In the genomic region with DNA sequence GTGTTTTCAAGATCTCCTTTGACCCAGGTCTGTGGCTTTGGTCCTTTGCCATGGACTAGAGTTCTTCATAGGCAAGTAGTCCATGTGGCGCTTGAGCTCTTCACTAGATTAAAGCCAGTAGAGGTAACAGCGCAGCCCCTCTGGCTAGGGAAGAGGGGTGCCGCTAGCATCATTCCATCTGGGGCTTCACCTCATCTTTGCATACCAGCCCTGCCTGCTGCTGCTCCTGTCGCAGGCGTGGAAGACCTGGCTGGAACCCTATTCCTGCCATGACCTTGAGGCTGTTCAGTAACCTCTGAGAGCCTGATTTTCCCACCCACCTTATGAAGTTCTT, we compare ENCODE assay signal across 14 cellular contexts.
DNase-seq lines count a peak whose midpoint lies in the region; ATAC-seq and TF ChIP-seq lines count a peak whose summit lies in the region.
"Had no signal": no experiment of that assay in that cellular context is flagged by ENCODE, and none has a peak within 500 bp of the region (broad histone marks: within the 10 kb centered on the region; RNA-seq: fewer than 3 reads in every experiment).

No MANE protein-coding gene starts in this region.

- WGBS in endodermal cell (ENCODE audit: insufficient coverage in 1 of 2, insufficient read length in 1 of 2), 2 experiments = 94 to 96% methylated on average over 4 to 5 of the region's 5 CpGs
- WGBS in spleen, 5 donors = 70 to 86% (median 73%) methylated on average over 3 to 5 of the region's 5 CpGs

- H3K9me3 Mint-ChIP-seq in activated CD4-positive, alpha-beta T cell treated with anti-CD3 and anti-CD28 coated beads, Interleukin-2, amount 10 ng/mL, durations not matched to agents 7 days and 5 days = no peaks in the 10 kb centered on the region
- H3K9me3 Mint-ChIP-seq in endodermal cell = no peaks in the 10 kb centered on the region

- no peak overlapping the region for H3K9ac ChIP-seq in endodermal cell (ENCODE audit: extremely low read depth, low read length, poor library complexity, severe bottlenecking)

- H3K4me3 Mint-ChIP-seq in activated CD4-positive, alpha-beta T cell treated with anti-CD3 and anti-CD28 coated beads, Interleukin-2, amount 10 ng/mL, durations not matched to agents 7 days and 5 days = no peak overlapping the region
- H3K4me3 Mint-ChIP-seq in T-helper 17 cell (peak overlapping the region; percentile 63), endodermal cell (no peak overlapping the region)

- H3K27ac ChIP-seq in endodermal cell (ENCODE audit: low read depth, low read length) (peak overlapping the region; percentile 96), spleen (peak overlapping the region in 7 of 8 donors; percentile 19 to 72 (median 69))

- CTCF ChIA-PET in activated CD4-positive, alpha-beta T cell treated with anti-CD3 and anti-CD28 coated beads, Interleukin-2, amount 10 ng/mL, durations not matched to agents 7 days and 5 days (lab: Charles Lee) = interaction anchor here (1.3 to 2.6 kb wide), 3 partner anchors 9 to 14 kb away, joined by 3 to 9 read pairs (median 4); no protein-coding TSS in a partner anchor

- intact Hi-C loops in spleen (cut with DNase I; ENCODE audit: low total_unique reads) = no loop called here

- H3K36me3 Mint-ChIP-seq in activated CD4-positive, alpha-beta T cell treated with anti-CD3 and anti-CD28 coated beads, Interleukin-2, amount 10 ng/mL, durations not matched to agents 7 days and 5 days (ENCODE audit: low read depth) = peaks cover 12% of the 10 kb centered on the region
- H3K36me3 Mint-ChIP-seq in T-helper 17 cell (ENCODE audit: low read depth) = no peaks in the 10 kb centered on the region
- H3K36me3 Mint-ChIP-seq in endodermal cell (ENCODE audit: low read depth) = peaks cover 18% of the 10 kb centered on the region

- ATAC-seq in T-helper 17 cell = no peak

- no peaks in the 10 kb centered on the region for H3K27me3 Mint-ChIP-seq in activated CD4-positive, alpha-beta T cell treated with anti-CD3 and anti-CD28 coated beads, Interleukin-2, amount 10 ng/mL, durations not matched to agents 7 days and 5 days
- H3K27me3 Mint-ChIP-seq in T-helper 17 cell = no peaks in the 10 kb centered on the region
- no peaks in the 10 kb centered on the region for H3K27me3 Mint-ChIP-seq in endodermal cell (ENCODE audit: insufficient read depth)

- POLR2A ChIA-PET in activated CD4-positive, alpha-beta T cell treated with anti-CD3 and anti-CD28 coated beads, Interleukin-2, amount 10 ng/mL, durations not matched to agents 7 days and 5 days (lab: Charles Lee) = no interaction called here

- H3K4me1 Mint-ChIP-seq in activated CD4-positive, alpha-beta T cell treated with anti-CD3 and anti-CD28 coated beads, Interleukin-2, amount 10 ng/mL, durations not matched to agents 7 days and 5 days = peaks cover 58% of the 10 kb centered on the region
- peaks cover 56% of the 10 kb centered on the region for H3K4me1 Mint-ChIP-seq in T-helper 17 cell
- H3K4me1 Mint-ChIP-seq in endodermal cell = no peaks in the 10 kb centered on the region

- H3K9me3 ChIP-seq in T-helper 17 cell (ENCODE audit: control insufficient read depth, low read length, poor library complexity, severe bottlenecking) (no peaks in the 10 kb centered on the region), endodermal cell (ENCODE audit: control insufficient read depth, low read length) (no peaks in the 10 kb centered on the region), spleen (no peaks in the 10 kb centered on the region), MG63 (no peaks in the 10 kb centered on the region)

- H3K4me1 ChIP-seq in endodermal cell (ENCODE audit: control insufficient read depth, insufficient read depth, low read length) = no peaks in the 10 kb centered on the region
- peaks cover 28 to 84% (median 53%) of the 10 kb centered on the region in 6 donors for H3K4me1 ChIP-seq in spleen

- H3K36me3 ChIP-seq in endodermal cell (ENCODE audit: control insufficient read depth, insufficient read depth, low read length) = no peaks in the 10 kb centered on the region
- H3K36me3 ChIP-seq in spleen = no peaks in the 10 kb centered on the region
- H3K36me3 ChIP-seq in MG63 = no peaks in the 10 kb centered on the region

- TF ChIP-seq CTCF in endodermal cell (conservative IDR thresholded peaks at IDR 0.05) (no peak), spleen (IDR thresholded peaks at IDR 0.05 in 8 of 11, conservative IDR thresholded peaks at IDR 0.05 in 3 of 11) (no peak)

- peak overlapping the region; percentile 85 for H3K27ac Mint-ChIP-seq in activated CD4-positive, alpha-beta T cell treated with anti-CD3 and anti-CD28 coated beads, Interleukin-2, amount 10 ng/mL, durations not matched to agents 7 days and 5 days
- peak overlapping the region; percentile 84 for H3K27ac Mint-ChIP-seq in T-helper 17 cell
- H3K27ac Mint-ChIP-seq in endodermal cell = no peak overlapping the region

- no peaks in the 10 kb centered on the region for H3K27me3 ChIP-seq in endodermal cell (ENCODE audit: control insufficient read depth, insufficient read depth, low read length, poor library complexity, severe bottlenecking)
- H3K27me3 ChIP-seq in spleen (replicated peaks in 1 of 7) = no peaks in the 10 kb centered on the region
- H3K27me3 ChIP-seq in MG63 = no peaks in the 10 kb centered on the region

- no peak for TF ChIP-seq POLR2A in spleen (IDR thresholded peaks at IDR 0.05)

- no peak for DNase-seq in activated CD4-positive, alpha-beta T cell treated with anti-CD3 and anti-CD28 coated beads, Interleukin-2, amount 10 ng/mL, durations not matched to agents 7 days and 5 days
- no peak for DNase-seq in activated CD4-positive, alpha-beta T cell treated with anti-CD3 and anti-CD28 coated beads for 48 hours
- no peak for DNase-seq in T-helper 17 cell
- DNase-seq in endodermal cell = no peak
- DNase-seq in spleen = no peak
- DNase-seq in MG63 = no peak
- no peak for DNase-seq in NCI-H2227 (lab: John Stamatoyannopoulos, UW; ENCODE audit: unreplicated experiment)
- no peak for DNase-seq in SW 1271 (lab: John Stamatoyannopoulos, UW)
- DNase-seq: activated CD4-positive, alpha-beta T cell treated with anti-CD3 and anti-CD28 coated beads, Interleukin-2, amount 50 U/mL, for 1 hour; amniotic stem cell; DMS 273 treated with DMSO at 0.1 percent for 48 hours; effector CD4-positive, alpha-beta T cell; MM.1S had no signal

- no peak overlapping the region for H3K4me3 ChIP-seq in endodermal cell (ENCODE audit: low read length)
- H3K4me3 ChIP-seq in spleen = peak overlapping the region in 1 of 8 donors; percentile 23
- no peak overlapping the region for H3K4me3 ChIP-seq in MG63
- H3K4me3 ChIP-seq: skin epidermis had no signal
